Comparison of ENCODE assay signal across 27 cellular contexts in genomic region chr2:237388036-237388435, GRCh38. TPM values are rescaled to one million over a fixed set of nuclear protein-coding genes. Genes with fewer than 3 reads are reported as not detected.
"Had no signal": no experiment of that assay in that cellular context is flagged by ENCODE, and none has a peak within 500 bp of the region (broad histone marks: within the 10 kb centered on the region; RNA-seq: fewer than 3 reads in every experiment).

No MANE protein-coding gene starts in this region.

- H3K9me3 Mint-ChIP-seq: activated naive CD8-positive, alpha-beta T cell treated with anti-CD3 and anti-CD28 coated beads for 36 hours; activated T-cell treated with anti-CD3 and anti-CD28 coated beads, Interleukin-2, amount 50 U/mL, for 4 hours; activated T-helper 2 cell treated with anti-CD3 and anti-CD28 coated beads, Interferon-gamma antibody, Interleukin-2, Interleukin-4, amounts not matched to agents 10 μg/mL and 5 μg/mL and 100 μg/mL, durations not matched to agents 14 hours and 24 hours and 36 hours had no signal

- H3K27ac Mint-ChIP-seq: activated naive CD8-positive, alpha-beta T cell treated with anti-CD3 and anti-CD28 coated beads for 36 hours; activated T-helper 2 cell treated with anti-CD3 and anti-CD28 coated beads, Interferon-gamma antibody, Interleukin-2, Interleukin-4, amounts not matched to agents 10 μg/mL and 5 μg/mL and 100 μg/mL, durations not matched to agents 14 hours and 24 hours and 36 hours; naive B cell had no signal

- H3K4me1 Mint-ChIP-seq: activated naive CD8-positive, alpha-beta T cell treated with anti-CD3 and anti-CD28 coated beads for 36 hours; naive B cell had no signal

- FAIRE-seq: keratinocyte, TTC549 had no signal

- ATAC-seq: activated T-cell treated with anti-CD3 and anti-CD28 coated beads, Interleukin-2, amount 50 U/mL, for 4 hours; body of pancreas; heart right ventricle; left colon; lower lobe of right lung; sciatic nerve; stimulated activated naive CD8-positive, alpha-beta T cell treated with anti-CD3 and anti-CD28 coated beads, Interleukin-15, Interleukin-2, amounts not matched to agents 100 U/mL and 50 U/mL, for 24 hours; upper lobe of right lung had no signal

- H3K27me3 Mint-ChIP-seq: activated naive CD8-positive, alpha-beta T cell treated with anti-CD3 and anti-CD28 coated beads for 36 hours had no signal

- H3K27ac ChIP-seq: body of pancreas, heart right ventricle, lower lobe of right lung, spleen, thyroid gland, upper lobe of right lung, WERI-Rb-1 had no signal

- H3K4me3 ChIP-seq: body of pancreas, esophagus squamous epithelium, heart right ventricle, lower lobe of right lung, spleen, thyroid gland, upper lobe of right lung had no signal

- H3K4me3 Mint-ChIP-seq: activated naive CD8-positive, alpha-beta T cell treated with anti-CD3 and anti-CD28 coated beads for 36 hours; activated T-cell treated with anti-CD3 and anti-CD28 coated beads, Interleukin-2, amount 50 U/mL, for 4 hours; naive B cell had no signal

- H3K9me3 ChIP-seq: body of pancreas, esophagus squamous epithelium, heart right ventricle, lower lobe of right lung, spleen, thyroid gland, upper lobe of right lung had no signal

- DNase-seq: activated CD4-positive, alpha-beta T cell treated with anti-CD3 and anti-CD28 coated beads for 1 hour; activated CD8-positive, alpha-beta memory T cell treated with anti-CD3 and anti-CD28 coated beads for 24 hours; activated CD8-positive, alpha-beta memory T cell treated with anti-CD3 and anti-CD28 coated beads, Interleukin-2, amount 50 U/mL, for 4 hours; activated naive CD4-positive, alpha-beta T cell treated with Interleukin-2 at 50 U/mL for 16 hours; activated naive CD8-positive, alpha-beta T cell treated with anti-CD3 and anti-CD28 coated beads for 36 hours; activated T-cell treated with anti-CD3 and anti-CD28 coated beads, Interleukin-2, amount 50 U/mL, for 4 hours; amygdala; body of pancreas; esophagus squamous epithelium; heart right ventricle; left colon; lower lobe of right lung; naive B cell; nucleus accumbens; posterior cingulate gyrus; spleen; stimulated activated CD4-positive, alpha-beta T cell treated with anti-CD3 and anti-CD28 coated beads, Interleukin-4, amount 100 ng/mL, for 1 hour; stimulated activated naive CD8-positive, alpha-beta T cell treated with anti-CD3 and anti-CD28 coated beads, Interleukin-15, Interleukin-2, amounts not matched to agents 100 U/mL and 50 U/mL, for 24 hours; substantia nigra; T-helper 1 cell; thyroid gland; upper lobe of right lung; WERI-Rb-1 had no signal

- H3K36me3 ChIP-seq: lower lobe of right lung, thyroid gland, WERI-Rb-1 had no signal

- H3K4me1 ChIP-seq: body of pancreas, lower lobe of right lung, spleen, thyroid gland, upper lobe of right lung had no signal

- H3K36me3 Mint-ChIP-seq: activated naive CD8-positive, alpha-beta T cell treated with anti-CD3 and anti-CD28 coated beads for 36 hours; naive B cell had no signal

- H3K27me3 ChIP-seq: body of pancreas, esophagus squamous epithelium, thyroid gland, upper lobe of right lung had no signal

RNA-seq across cellular contexts. Expression of gene COL6A3, which starts 25.9 kb away (rescaled TPM):
- polyA plus RNA-seq: keratinocyte had no signal
